8 cellular contexts compared by ENCODE assay signal in genomic region chr7:38178695-38179344, GRCh38. TPM values are rescaled to one million over a fixed set of nuclear protein-coding genes. Genes with fewer than 3 reads are reported as not detected.
DNase-seq lines count a peak whose midpoint lies in the region; ATAC-seq and TF ChIP-seq lines count a peak whose summit lies in the region.

No MANE protein-coding gene starts in this region.

- H3K9me3 ChIP-seq in Caco-2 = no peaks in the 10 kb centered on the region
- H3K9me3 ChIP-seq in parathyroid adenoma (ENCODE audit: control insufficient read depth, low read length) = no peaks in the 10 kb centered on the region

- peaks cover 8% of the 10 kb centered on the region for H3K79me2 ChIP-seq in parathyroid adenoma

- intact Hi-C loops in Caco-2 (cut with micrococcal nuclease; ENCODE audit: unreplicated experiment) = loop anchor here (1.0 kb wide), 3 partner anchors 36 to 72 kb away; no protein-coding TSS in a partner anchor

- peak overlapping the region; percentile 95 for H2AFZ ChIP-seq in parathyroid adenoma

- POLR2A ChIA-PET in Caco-2 (lab: Charles Lee) = interaction anchor here (1.0 kb wide), 1 partner anchor 37 kb away, joined by 5 read pairs; no protein-coding TSS in a partner anchor

- H3K4me3 Mint-ChIP-seq in Caco-2 (ENCODE audit: unreplicated experiment) = peak overlapping the region; percentile 94

- peak overlapping the region; percentile 76 for H3K4me3 ChIP-seq in Caco-2 (ENCODE audit: low read depth, low read length)
- peak overlapping the region; percentile 87 for H3K4me3 ChIP-seq in fibroblast of pulmonary artery (replicated peaks; ENCODE audit: low read depth, low read length)
- peak overlapping the region; percentile 91 for H3K4me3 ChIP-seq in parathyroid adenoma (ENCODE audit: low read depth, low read length)

- H3K9me3 Mint-ChIP-seq in Caco-2 (ENCODE audit: unreplicated experiment) = no peaks in the 10 kb centered on the region

- no peaks in the 10 kb centered on the region for H3K36me3 ChIP-seq in Caco-2 (ENCODE audit: control insufficient read depth, insufficient read depth, low read length)
- H3K36me3 ChIP-seq in parathyroid adenoma (ENCODE audit: control insufficient read depth, insufficient read depth, low read length) = no peaks in the 10 kb centered on the region

- DNase-seq in Caco-2 = no peak
- DNase-seq in fibroblast of pulmonary artery (ENCODE audit: low read depth) = peak; percentile 58
- DNase-seq in SHP77 treated with DMSO at 0.1 percent for 48 hours (lab: John Stamatoyannopoulos, UW) = no peak
- DNase-seq in NCI-H1048 (lab: John Stamatoyannopoulos, UW) = no peak

- H3K4me1 Mint-ChIP-seq in Caco-2 (ENCODE audit: low read depth, unreplicated experiment) = peaks cover 7% of the 10 kb centered on the region

- ATAC-seq in GM19351 (IDR thresholded peaks at IDR 0.05; ENCODE audit: unreplicated experiment) (peak; percentile 37), HG03342 (IDR thresholded peaks at IDR 0.05; ENCODE audit: unreplicated experiment) (peak; percentile 36)

- peak overlapping the region; percentile 72 for H3K4me2 ChIP-seq in parathyroid adenoma (ENCODE audit: low read length)

- H3K4me1 ChIP-seq in Caco-2 (no peaks in the 10 kb centered on the region), parathyroid adenoma (peaks cover 5% of the 10 kb centered on the region)

- BruUV-seq in Caco-2 (replicated peaks; lab: Mats Ljungman, UMichigan) = TSS peak; percentile 34

- CTCF ChIA-PET in Caco-2 (lab: Charles Lee) = interaction anchor here (1.0 to 1.2 kb wide), 2 partner anchors 37 to 157 kb away, joined by 3 to 6 read pairs; no protein-coding TSS in a partner anchor

- peak overlapping the region; percentile 90 for H3K27ac Mint-ChIP-seq in Caco-2 (ENCODE audit: unreplicated experiment)

- H3K27me3 ChIP-seq in Caco-2 (replicated peaks; ENCODE audit: control insufficient read depth, insufficient read depth, low read length) = no peaks in the 10 kb centered on the region
- no peaks in the 10 kb centered on the region for H3K27me3 ChIP-seq in parathyroid adenoma (ENCODE audit: control insufficient read depth, insufficient read depth, low read length)

- H3K27ac ChIP-seq in VCaP (peak overlapping the region; percentile 88), parathyroid adenoma (peak overlapping the region; percentile 74)

- peaks cover 2% of the 10 kb centered on the region for H3K27me3 Mint-ChIP-seq in Caco-2 (ENCODE audit: insufficient read depth, unreplicated experiment)

- H3K9ac ChIP-seq in parathyroid adenoma = peak overlapping the region; percentile 22

- H3K36me3 Mint-ChIP-seq in Caco-2 (ENCODE audit: insufficient read depth, unreplicated experiment) = peaks cover 9% of the 10 kb centered on the region

- TF ChIP-seq CTCF in Caco-2 (IDR thresholded peaks at IDR 0.05; ENCODE audit: insufficient read depth in 1 of 2, low read depth in 1 of 2, low read length in 1 of 2, severe bottlenecking in 1 of 2, unreplicated experiment in 1 of 2) (no peak), VCaP (conservative IDR thresholded peaks at IDR 0.05) (peak; percentile 41), fibroblast of pulmonary artery (IDR thresholded peaks at IDR 0.05; ENCODE audit: low read length, missing control alignments) (peak; percentile 13), parathyroid adenoma (IDR thresholded peaks at IDR 0.05) (no peak)

RNA-seq across cellular contexts. Expression of gene STARD3NL, which starts 0.8 kb away (rescaled TPM):
- 32.6 and 33.5 TPM in 2 replicates for total RNA-seq in Caco-2 (2022)

Comparison
In these comparisons a context has a peak if more than half of its experiments do, and no peak if none do; other contexts are left out.
1. CTCF ChIP-seq: peak in VCaP (single experiment) and fibroblast of pulmonary artery (single experiment); none in Caco-2 (0 of 2) and parathyroid adenoma (single experiment).
2. Peak in every context shown above with its lines, with median percentiles within 50 percentile points of each other: H3K4me3 ChIP-seq.